Comparison of ENCODE assay signal across 21 cellular contexts in the genomic region with DNA sequence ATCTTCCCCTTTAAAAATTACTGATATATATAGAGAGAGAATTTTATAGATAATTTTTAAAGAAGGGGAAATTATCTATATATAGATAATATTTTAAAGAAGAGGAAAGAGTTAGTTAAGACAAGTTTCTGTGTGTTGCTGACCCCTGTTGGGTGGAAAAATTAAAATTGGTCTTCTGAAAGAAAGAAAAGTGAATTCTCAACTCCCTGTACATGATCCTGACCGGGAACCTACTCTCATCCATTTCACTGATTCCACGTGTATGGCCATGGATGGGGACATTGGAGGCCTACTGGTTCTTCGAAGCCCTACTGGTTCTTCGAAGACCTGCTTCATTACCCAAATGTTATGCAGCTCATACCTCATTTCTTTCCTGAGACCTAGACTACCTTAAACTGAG. TPM values are rescaled to one million over a fixed set of nuclear protein-coding genes. Genes with fewer than 3 reads are reported as not detected.
DNase-seq lines count a peak whose midpoint lies in the region; ATAC-seq, FAIRE-seq and TF ChIP-seq lines count a peak whose summit lies in the region.
"Had no signal": no experiment of that assay in that cellular context is flagged by ENCODE, and none has a peak within 500 bp of the region (broad histone marks: within the 10 kb centered on the region; RNA-seq: fewer than 3 reads in every experiment).

No MANE protein-coding gene starts in this region.

- H3K4me2 ChIP-seq in PC-3 (ENCODE audit: low read length), result no peak overlapping the region
- H3K4me2 ChIP-seq: SK-N-SH had no signal

- no TSS peak for BruUV-seq in PC-3 (replicated peaks; lab: Mats Ljungman, UMichigan)

- DNase-seq in DMS 273 (lab: John Stamatoyannopoulos, UW; ENCODE audit: unreplicated experiment) (peak; percentile 35), DMS 273 treated with DMSO at 0.1 percent for 48 hours (lab: John Stamatoyannopoulos, UW) (no peak), PC-3 (peak; percentile 4), fibroblast of pulmonary artery (ENCODE audit: low read depth) (peak; percentile 58), small intestine (no peak), D721Med (ENCODE audit: insufficient read length, low spot score) (no peak), COLO829 (ENCODE audit: low spot score) (no peak)
- DNase-seq: activated CD4-positive, alpha-beta T cell treated with anti-CD3 and anti-CD28 coated beads for 1 hour; activated naive CD8-positive, alpha-beta T cell treated with anti-CD3 and anti-CD28 coated beads, Interleukin-2, amount 50 U/mL, for 24 hours; effector CD8-positive, alpha-beta T cell; hypothalamus; NCI-H526; psoas muscle; SK-N-SH; stimulated activated CD4-positive, alpha-beta T cell treated with anti-CD3 and anti-CD28 coated beads, Interleukin-12 subunit alpha, Interleukin-12 subunit beta, amount 100 ng/mL, for 4 hours had no signal

- WGBS in small intestine, 3 donors, result 86 to 93% (median 91%) methylated on average over 4 of the region's 4 CpGs

- H3K9ac ChIP-seq in PC-3 (ENCODE audit: low read length), result no peak overlapping the region
- H3K9ac ChIP-seq: SK-N-SH had no signal

- POLR2A ChIA-PET in PC-3 (lab: Charles Lee; ENCODE audit: unreplicated experiment), result no interaction called here

- no peaks in the 10 kb centered on the region for H3K9me2 ChIP-seq in PC-3 (replicated peaks; ENCODE audit: low read length)
- H3K9me2 ChIP-seq: SK-N-SH had no signal

- H3K27ac ChIP-seq in PC-3 (ENCODE audit: low read length) (no peak overlapping the region), small intestine (ENCODE audit: low read depth in 1 of 2, low read length in 1 of 2) (no peak overlapping the region)
- H3K27ac ChIP-seq: 22Rv1, psoas muscle had no signal

- FAIRE-seq in small intestine (lab: Jason Lieb, UNC) (peak; percentile 5), D721Med (lab: Jason Lieb, UNC) (no peak)

- no peaks in the 10 kb centered on the region for H4K20me1 ChIP-seq in PC-3 (ENCODE audit: low read length)

- H3K4me1 ChIP-seq in PC-3 (ENCODE audit: insufficient read depth, low read length) (no peaks in the 10 kb centered on the region), small intestine (ENCODE audit: control insufficient read depth in 2 of 2, insufficient read depth in 1 of 2, low read depth in 1 of 2, low read length in 1 of 2) (no peaks in the 10 kb centered on the region)
- H3K4me1 ChIP-seq: psoas muscle had no signal

- ATAC-seq in PC-3 (no peak), HG03039 (IDR thresholded peaks at IDR 0.05; ENCODE audit: unreplicated experiment) (no peak)
- ATAC-seq: activated naive CD8-positive, alpha-beta T cell treated with anti-CD3 and anti-CD28 coated beads, Interleukin-2, amount 50 U/mL, for 24 hours; activated T-helper 17 cell treated with anti-CD3 and anti-CD28 coated beads, Interleukin-2, amount 50 U/mL, for 72 hours; natural killer cell treated with Interleukin-12 subunit alpha and Interleukin-12 subunit beta and Interleukin-15 and Interleukin-18, amount 100 ng/mL, for 72 hours; psoas muscle had no signal

- no peak overlapping the region for H2AFZ ChIP-seq in PC-3 (ENCODE audit: low read length)

- TF ChIP-seq CTCF in PC-3 (conservative IDR thresholded peaks at IDR 0.05; ENCODE audit: low read depth, low read length), result 0 out of 2 replicates have a peak, but pooled peaks have one; percentile 8
- peak; percentile 26 for TF ChIP-seq CTCF in fibroblast of pulmonary artery (IDR thresholded peaks at IDR 0.05; ENCODE audit: low read length, missing control alignments)
- no peak for TF ChIP-seq CTCF in D721Med (IDR thresholded peaks at IDR 0.05; ENCODE audit: insufficient read depth, missing control alignments)

- no peaks in the 10 kb centered on the region for H3F3A ChIP-seq in PC-3 (ENCODE audit: low read length, unreplicated experiment)

- CTCF ChIA-PET in PC-3 (lab: Charles Lee), result interaction anchor here (1.2 kb wide), 1 partner anchor 267 kb away, joined by 5 read pairs; no protein-coding TSS in a partner anchor

- no peak overlapping the region for H3K4me3 ChIP-seq in PC-3 (ENCODE audit: low read length)
- H3K4me3 ChIP-seq in fibroblast of pulmonary artery (replicated peaks; ENCODE audit: low read depth, low read length), result no peak overlapping the region
- H3K4me3 ChIP-seq in small intestine (ENCODE audit: low read depth in 1 of 2, low read length in 2 of 2), result no peak overlapping the region
- H3K4me3 ChIP-seq: psoas muscle had no signal

- intact Hi-C loops in PC-3 (cut with micrococcal nuclease), result loop anchor here (2.0 to 5.0 kb wide), 2 partner anchors 129 to 261 kb away; no protein-coding TSS in a partner anchor

- H3K27me3 ChIP-seq in PC-3 (ENCODE audit: low read length), result no peaks in the 10 kb centered on the region
- H3K27me3 ChIP-seq in small intestine (ENCODE audit: control insufficient read depth in 2 of 2, insufficient read depth in 2 of 2, low read length in 2 of 2), result no peaks in the 10 kb centered on the region

- no peaks in the 10 kb centered on the region for H3K9me3 ChIP-seq in PC-3 (ENCODE audit: low read length)
- H3K9me3 ChIP-seq in small intestine (ENCODE audit: control insufficient read depth, low read depth), result no peaks in the 10 kb centered on the region
- H3K9me3 ChIP-seq: psoas muscle, SK-N-SH had no signal

- H3K36me3 ChIP-seq in PC-3 (ENCODE audit: low read depth, low read length), result no peaks in the 10 kb centered on the region
- no peaks in the 10 kb centered on the region for H3K36me3 ChIP-seq in small intestine (ENCODE audit: control insufficient read depth in 2 of 2, insufficient read depth in 2 of 2, low read length in 2 of 2)

- H3K79me2 ChIP-seq in PC-3 (ENCODE audit: low read length), result no peaks in the 10 kb centered on the region

RNA-seq across cellular contexts. Expression of a gene that starts 53.0 kb away (rescaled TPM):
- not detected in 2 replicates for total RNA-seq in PC-3 (2014; rRNA removed)
- polyA plus RNA-seq in small intestine, result 10 to 100 TPM in 1 of 3 donors, 1 to 10 TPM in 1, under 1 TPM in 1; 0.45 to 10.8 (median 6.9) TPM
- total RNA-seq: activated T-helper 17 cell treated with anti-CD3 and anti-CD28 coated beads, Interleukin-2, amount 50 U/mL, for 72 hours; natural killer cell treated with Interleukin-12 subunit alpha and Interleukin-12 subunit beta and Interleukin-15 and Interleukin-18, amount 100 ng/mL, for 72 hours; temporal lobe had no signal
- polyA plus RNA-seq: CD14-positive monocyte, SK-N-SH had no signal

Comparison
In these comparisons a context has a peak if more than half of its experiments do, and no peak if none do; other contexts are left out.
1. DNase-seq: peak in DMS 273 (single experiment), PC-3 (single experiment) and fibroblast of pulmonary artery (single experiment); none in DMS 273 treated with DMSO at 0.1 percent for 48 hours (single experiment), small intestine (single experiment), D721Med (single experiment) and COLO829 (single experiment).